In genomic region chr11:34936945-34937344, GRCh38 we compare ENCODE assay signal across 23 cellular contexts. TPM values are rescaled to one million over a fixed set of nuclear protein-coding genes. Genes with fewer than 3 reads are reported as not detected.
DNase-seq lines count a peak whose midpoint lies in the region; ATAC-seq, FAIRE-seq and TF ChIP-seq lines count a peak whose summit lies in the region.
"Had no signal": no experiment of that assay in that cellular context is flagged by ENCODE, and none has a peak within 500 bp of the region (broad histone marks: within the 10 kb centered on the region; RNA-seq: fewer than 3 reads in every experiment).

No MANE protein-coding gene starts in this region.

- no peak for TF ChIP-seq EP300 in K562 (IDR thresholded peaks at IDR 0.05; ENCODE audit: low read length)

- BruUV-seq in K562 (replicated peaks; lab: Mats Ljungman, UMichigan), result no TSS peak

- no peak for TF ChIP-seq RAD21 in K562 (CRISPR knock-in tag; conservative IDR thresholded peaks at IDR 0.05 in 1 of 2, IDR thresholded peaks at IDR 0.05 in 1 of 2)

- no peaks in the 10 kb centered on the region for H3K27me3 Mint-ChIP-seq in CD4-positive, CD25-positive, alpha-beta regulatory T cell
- H3K27me3 Mint-ChIP-seq in CD8-positive, alpha-beta T cell (ENCODE audit: low read depth), result no peaks in the 10 kb centered on the region
- H3K27me3 Mint-ChIP-seq in activated naive CD8-positive, alpha-beta T cell treated with anti-CD3 and anti-CD28 coated beads, Interleukin-2, amount 50 U/mL, for 24 hours, result no peaks in the 10 kb centered on the region
- H3K27me3 Mint-ChIP-seq: CD4-positive, alpha-beta memory T cell had no signal

- in situ Hi-C loops in K562 (cut with MboI), result loop anchor here (25.0 kb wide), 1 partner anchor 300 kb away; no protein-coding TSS in a partner anchor

- no peak overlapping the region for H3K4me2 ChIP-seq in K562 (ENCODE audit: insufficient read depth, low read length)
- H3K4me2 ChIP-seq: BLaER1, GM23338, SK-N-SH had no signal

- peak overlapping the region in 1 of 4 donors; percentile 2 for H3K4me3 Mint-ChIP-seq in CD4-positive, CD25-positive, alpha-beta regulatory T cell
- H3K4me3 Mint-ChIP-seq in CD8-positive, alpha-beta T cell, result no peak overlapping the region
- H3K4me3 Mint-ChIP-seq in activated naive CD8-positive, alpha-beta T cell treated with anti-CD3 and anti-CD28 coated beads, Interleukin-2, amount 50 U/mL, for 24 hours, result no peak overlapping the region
- H3K4me3 Mint-ChIP-seq: GM23338 had no signal

- intact Hi-C loops in CD8-positive, alpha-beta T cell (cut with DNase I, micrococcal nuclease), result no loop called here
- intact Hi-C loops in K562 (cut with micrococcal nuclease), result no loop called here
- intact Hi-C loops in head of caudate nucleus (cut with DNase I), result no loop called here

- no peak for TF ChIP-seq CTCF in CD8-positive, alpha-beta T cell (IDR thresholded peaks at IDR 0.05)
- TF ChIP-seq CTCF in NB4 (IDR thresholded peaks at IDR 0.05; ENCODE audit: low read depth, low read length) (no peak), K562 (IDR thresholded peaks at IDR 0.05 in 2 of 3, conservative IDR thresholded peaks at IDR 0.05 in 1 of 3; ENCODE audit: insufficient read depth in 2 of 3, low read depth in 1 of 3, low read length in 3 of 3) (no peak)

- TF ChIP-seq POLR2A in NB4 (IDR thresholded peaks at IDR 0.05; ENCODE audit: extremely low read depth, insufficient read length) (no peak), K562 (conservative IDR thresholded peaks at IDR 0.05) (no peak)

- H3K9me3 ChIP-seq in CD4-positive, CD25-positive, alpha-beta regulatory T cell (ENCODE audit: control insufficient read depth in 2 of 2, low read length in 2 of 2), result no peaks in the 10 kb centered on the region
- no peaks in the 10 kb centered on the region for H3K9me3 ChIP-seq in CD8-positive, alpha-beta T cell (ENCODE audit: low read length)
- H3K9me3 ChIP-seq in K562 (replicated peaks; ENCODE audit: control insufficient read depth, insufficient read depth, low read depth, low read length), result no peaks in the 10 kb centered on the region
- H3K9me3 ChIP-seq: HAP-1, SK-N-SH had no signal

- peaks cover 27% of the 10 kb centered on the region for H3K36me3 Mint-ChIP-seq in CD4-positive, CD25-positive, alpha-beta regulatory T cell
- H3K36me3 Mint-ChIP-seq in CD8-positive, alpha-beta T cell, result peaks cover 46% of the 10 kb centered on the region
- peaks cover 27% of the 10 kb centered on the region for H3K36me3 Mint-ChIP-seq in activated naive CD8-positive, alpha-beta T cell treated with anti-CD3 and anti-CD28 coated beads, Interleukin-2, amount 50 U/mL, for 24 hours (ENCODE audit: low read depth)

- no peak for ATAC-seq in CD4-positive, CD25-positive, alpha-beta regulatory T cell (ENCODE audit: low read depth in 2 of 2)
- no peak for ATAC-seq in CD8-positive, alpha-beta T cell
- ATAC-seq in K562 (peak; percentile 63), HG03432 (IDR thresholded peaks at IDR 0.05; ENCODE audit: unreplicated experiment) (no peak)
- no peak for ATAC-seq in activated naive CD8-positive, alpha-beta T cell treated with anti-CD3 and anti-CD28 coated beads, Interleukin-2, amount 50 U/mL, for 24 hours
- ATAC-seq: GM23338, Panc1 had no signal

- POLR2A ChIA-PET in CD8-positive, alpha-beta T cell (lab: Charles Lee), result no interaction called here
- POLR2A ChIA-PET in K562 (lab: Yijun Ruan, JAX), result interaction anchor here (1.5 kb wide), 1 partner anchor 12 kb away, joined by 3 read pairs; no protein-coding TSS in a partner anchor

- H3K9me1 ChIP-seq in K562 (ENCODE audit: control insufficient read depth, insufficient read depth, low read length), result no peaks in the 10 kb centered on the region

- H4K20me1 ChIP-seq in K562 (replicated peaks; ENCODE audit: control insufficient read depth, insufficient read depth, low read length), result no peaks in the 10 kb centered on the region
- H4K20me1 ChIP-seq: BLaER1 had no signal

- peak in 1 of 3 donors; percentile 26 for DNase-seq in CD4-positive, CD25-positive, alpha-beta regulatory T cell
- no peak for DNase-seq in CD8-positive, alpha-beta T cell
- DNase-seq in NB4 (ENCODE audit: low read depth) (peak; percentile 24), K562 (ENCODE audit: extremely low read depth in 1 of 4, low spot score in 3 of 4) (no peak), head of caudate nucleus (no peak)
- DNase-seq in activated naive CD8-positive, alpha-beta T cell treated with anti-CD3 and anti-CD28 coated beads, Interleukin-2, amount 50 U/mL, for 24 hours, result no peak
- DNase-seq: ACHN; CD4-positive, alpha-beta memory T cell; GDM1; Karpas-422; MG63; NCI-H1048; NCI-H1417 treated with DMSO at 0.1 percent for 48 hours; NCI-H187 treated with DMSO at 0.1 percent for 48 hours; NK-92 treated with Interleukin-12 subunit alpha and Interleukin-12 subunit beta, amount 100 ng/mL, for 24 hours; SIG-M5; SK-N-SH had no signal

- no peaks in the 10 kb centered on the region for H3K27me3 ChIP-seq in CD4-positive, CD25-positive, alpha-beta regulatory T cell (ENCODE audit: control insufficient read depth, insufficient read depth, low read length)
- H3K27me3 ChIP-seq in CD8-positive, alpha-beta T cell (ENCODE audit: insufficient read depth, low read length), result no peaks in the 10 kb centered on the region
- no peaks in the 10 kb centered on the region for H3K27me3 ChIP-seq in K562 (ENCODE audit: control insufficient read depth in 2 of 2, insufficient read depth in 2 of 2, low read length in 2 of 2)
- H3K27me3 ChIP-seq: BLaER1, MG63 had no signal

- H3K27ac ChIP-seq in CD4-positive, CD25-positive, alpha-beta regulatory T cell (ENCODE audit: insufficient read depth, low read length, poor library complexity, severe bottlenecking), result no peak overlapping the region
- H3K27ac ChIP-seq in CD8-positive, alpha-beta T cell (ENCODE audit: low read depth, low read length), result no peak overlapping the region
- peak overlapping the region; percentile 18; the same call in 1 of the 3 replicates for H3K27ac ChIP-seq in K562 (ENCODE audit: extremely low read depth, low read depth, low read length)
- H3K27ac ChIP-seq: BLaER1 had no signal

- peaks cover 17 to 26% (median 22%) of the 10 kb centered on the region in 4 donors for H3K4me1 Mint-ChIP-seq in CD4-positive, CD25-positive, alpha-beta regulatory T cell
- peaks cover 25% of the 10 kb centered on the region for H3K4me1 Mint-ChIP-seq in CD8-positive, alpha-beta T cell (ENCODE audit: low read depth)
- peaks cover 17% of the 10 kb centered on the region for H3K4me1 Mint-ChIP-seq in activated naive CD8-positive, alpha-beta T cell treated with anti-CD3 and anti-CD28 coated beads, Interleukin-2, amount 50 U/mL, for 24 hours

- H3K27ac Mint-ChIP-seq in CD4-positive, CD25-positive, alpha-beta regulatory T cell, result peak overlapping the region in 2 of 3 donors; percentile 4 to 13
- peak overlapping the region; percentile 20 for H3K27ac Mint-ChIP-seq in CD8-positive, alpha-beta T cell
- H3K27ac Mint-ChIP-seq in activated naive CD8-positive, alpha-beta T cell treated with anti-CD3 and anti-CD28 coated beads, Interleukin-2, amount 50 U/mL, for 24 hours, result no peak overlapping the region
- H3K27ac Mint-ChIP-seq: GM23338 had no signal

- no peaks in the 10 kb centered on the region for H3K4me1 ChIP-seq in CD4-positive, CD25-positive, alpha-beta regulatory T cell (ENCODE audit: control insufficient read depth, insufficient read depth, low read length, poor library complexity, severe bottlenecking)
- H3K4me1 ChIP-seq in CD8-positive, alpha-beta T cell (ENCODE audit: insufficient read depth, low read length), result peaks cover 4% of the 10 kb centered on the region
- peaks cover 2 to 3% of the 10 kb centered on the region in 2 experiments; a peak in 2 of 5 replicates for H3K4me1 ChIP-seq in K562 (replicated peaks in 1 of 2; ENCODE audit: control insufficient read depth in 2 of 2, insufficient read depth in 2 of 2, low read length in 2 of 2)
- H3K4me1 ChIP-seq: BLaER1 had no signal

- H3K9ac ChIP-seq in K562 (ENCODE audit: insufficient read depth in 1 of 2, low read depth in 2 of 2, low read length in 2 of 2), result no peak overlapping the region
- H3K9ac ChIP-seq: BLaER1, SK-N-SH had no signal

- peaks cover 0 to 1% (median 0%) of the 10 kb centered on the region in 7 donors for H3K9me3 Mint-ChIP-seq in CD4-positive, CD25-positive, alpha-beta regulatory T cell
- no peaks in the 10 kb centered on the region for H3K9me3 Mint-ChIP-seq in CD8-positive, alpha-beta T cell
- no peaks in the 10 kb centered on the region for H3K9me3 Mint-ChIP-seq in activated naive CD8-positive, alpha-beta T cell treated with anti-CD3 and anti-CD28 coated beads, Interleukin-2, amount 50 U/mL, for 24 hours
- H3K9me3 Mint-ChIP-seq: CD4-positive, alpha-beta memory T cell; GM23338 had no signal

- CTCF ChIA-PET in CD8-positive, alpha-beta T cell (lab: Charles Lee), result interaction anchor here (1.1 to 4.1 kb wide), 2 partner anchors 10 to 12 kb away, joined by 4 to 13 read pairs; no protein-coding TSS in a partner anchor
- CTCF ChIA-PET in K562 (lab: Yijun Ruan, JAX; ENCODE audit: low intra/inter-chr PET ratio), result no interaction called here

- H3K79me2 ChIP-seq in K562 (ENCODE audit: control insufficient read depth, insufficient read depth, low read length), result peaks cover 16% of the 10 kb centered on the region; the same call in 2 of the 3 replicates

- H3K36me3 ChIP-seq in CD4-positive, CD25-positive, alpha-beta regulatory T cell (ENCODE audit: control insufficient read depth, insufficient read depth, low read length), result peaks cover 11% of the 10 kb centered on the region
- peaks cover 6% of the 10 kb centered on the region for H3K36me3 ChIP-seq in CD8-positive, alpha-beta T cell (ENCODE audit: insufficient read depth, low read length)
- peaks cover 21% of the 10 kb centered on the region; the same call in 2 of the 3 replicates for H3K36me3 ChIP-seq in K562 (ENCODE audit: control insufficient read depth, insufficient read depth, low read length)

- 22% methylated on average over 5 of the region's 5 CpGs for WGBS in K562 (ENCODE audit: insufficient coverage, low coverage, missing lambda C conversion rate)

- H3K4me3 ChIP-seq in CD4-positive, CD25-positive, alpha-beta regulatory T cell (ENCODE audit: low read depth, low read length), result no peak overlapping the region
- no peak overlapping the region for H3K4me3 ChIP-seq in CD8-positive, alpha-beta T cell (ENCODE audit: low read depth, low read length)
- H3K4me3 ChIP-seq in NB4 (ENCODE audit: low read depth, low read length) (no peak overlapping the region), K562 (no peak overlapping the region)
- H3K4me3 ChIP-seq: BLaER1, GM23338, HAP-1, MG63 had no signal

- FAIRE-seq in K562 (lab: Jason Lieb, UNC), result no peak
- FAIRE-seq: GM18507 had no signal

- no peak overlapping the region for H2AFZ ChIP-seq in K562 (ENCODE audit: low read depth, low read length)
- H2AFZ ChIP-seq: GM23338 had no signal

RNA-seq across cellular contexts. Expression of gene PDHX, which starts 20.5 kb away (rescaled TPM):
- 22.0 TPM for total RNA-seq in CD4-positive, CD25-positive, alpha-beta regulatory T cell
- 10 to 100 TPM; 18.2 to 24.1 (median 19.6) TPM for polyA plus RNA-seq in CD4-positive, CD25-positive, alpha-beta regulatory T cell
- total RNA-seq in CD8-positive, alpha-beta T cell, result 10 to 100 TPM; 20.3 to 21.4 TPM
- total RNA-seq in K562 (2011; cell fraction: chromatin; rRNA removed; ENCODE audit: low replicate concordance), result 20.9 and 58.2 TPM in 2 replicates
- total RNA-seq in K562 (2011; cell fraction: nucleolus; rRNA removed), result 10.5 and 13.6 TPM in 2 replicates
- 13.7 and 14.1 TPM in 2 replicates for total RNA-seq in K562 (2011; cell fraction: nucleoplasm; rRNA removed)
- total RNA-seq in K562 (2014; rRNA removed) (23.7 and 28.4 TPM in 2 replicates), K562 (2014; rRNA removed; fragmentation: Illumina TruSeq; extraction: Trizol) (41.3 and 47.6 TPM in 2 replicates), K562 (2015; rRNA removed; fragmentation: Illumina TruSeq; extraction: Trizol) (38.5 and 38.9 TPM in 2 replicates), K562 (2021) (35.0 and 41.3 TPM in 2 replicates)
- polyA plus RNA-seq in K562 (2011; rRNA removed) (27.5 and 32.9 TPM in 2 replicates), K562 (2014; fragmentation: Illumina TruSeq; extraction: Trizol) (37.9 and 43.5 TPM in 2 replicates), K562 (2014; fragmentation: Nextera tagmentation; extraction: Ambion mirVana) (10 to 100 TPM; 20.8 to 31.2 TPM), K562 (2014; rRNA removed) (21.6 and 24.0 TPM in 2 replicates)
- 14.9 and 23.2 TPM in 2 replicates for polyA plus RNA-seq in K562 (2011; cell fraction: cytosol; rRNA removed)
- 16.6 and 20.2 TPM in 2 replicates for polyA plus RNA-seq in K562 (2011; cell fraction: nucleus; rRNA removed)
- 25.6 and 31.6 TPM in 2 replicates for polyA plus RNA-seq in K562 (2012)
- 54.1 and 64.9 TPM in 2 replicates for polyA minus RNA-seq in K562 (2011; rRNA and poly(A)+ RNA removed)
- polyA minus RNA-seq in K562 (2011; cell fraction: cytosol; rRNA and poly(A)+ RNA removed), result 20.7 and 24.3 TPM in 2 replicates
- 20.5 and 32.1 TPM in 2 replicates for polyA minus RNA-seq in K562 (2011; cell fraction: nucleus; rRNA and poly(A)+ RNA removed)

RNA-seq across cellular contexts. Expression of gene APIP, which starts 20.8 kb away (rescaled TPM):
- 13.6 TPM for total RNA-seq in CD4-positive, CD25-positive, alpha-beta regulatory T cell
- 10 to 100 TPM; 15.0 to 26.9 (median 22.1) TPM for polyA plus RNA-seq in CD4-positive, CD25-positive, alpha-beta regulatory T cell
- total RNA-seq in CD8-positive, alpha-beta T cell, result 1 to 10 TPM; 5.4 to 6.4 TPM
- 4.8 and 13.9 TPM in 2 replicates for total RNA-seq in K562 (2011; cell fraction: chromatin; rRNA removed; ENCODE audit: low replicate concordance)
- total RNA-seq in K562 (2011; cell fraction: nucleolus; rRNA removed), result 3.8 and 5.9 TPM in 2 replicates
- 8.6 and 9.2 TPM in 2 replicates for total RNA-seq in K562 (2011; cell fraction: nucleoplasm; rRNA removed)
- total RNA-seq in K562 (2014; rRNA removed) (49.8 and 63.7 TPM in 2 replicates), K562 (2014; rRNA removed; fragmentation: Illumina TruSeq; extraction: Trizol) (91.4 and 96.8 TPM in 2 replicates), K562 (2015; rRNA removed; fragmentation: Illumina TruSeq; extraction: Trizol) (79.7 and 92.2 TPM in 2 replicates), K562 (2021) (63.8 and 67.4 TPM in 2 replicates)
- polyA plus RNA-seq in K562 (2011; rRNA removed) (49.5 and 65.7 TPM in 2 replicates), K562 (2014; fragmentation: Illumina TruSeq; extraction: Trizol) (66.0 and 76.7 TPM in 2 replicates), K562 (2014; fragmentation: Nextera tagmentation; extraction: Ambion mirVana) (100 to 1,000 TPM; 100 to 110 TPM), K562 (2014; rRNA removed) (80.3 and 82.8 TPM in 2 replicates)
- 15.0 and 31.1 TPM in 2 replicates for polyA plus RNA-seq in K562 (2011; cell fraction: cytosol; rRNA removed)
- 15.0 and 26.2 TPM in 2 replicates for polyA plus RNA-seq in K562 (2011; cell fraction: nucleus; rRNA removed)
- 53.1 and 71.4 TPM in 2 replicates for polyA plus RNA-seq in K562 (2012)
- 32.2 and 38.1 TPM in 2 replicates for polyA minus RNA-seq in K562 (2011; rRNA and poly(A)+ RNA removed)
- polyA minus RNA-seq in K562 (2011; cell fraction: cytosol; rRNA and poly(A)+ RNA removed), result 21.0 and 22.5 TPM in 2 replicates
- polyA minus RNA-seq in K562 (2011; cell fraction: nucleus; rRNA and poly(A)+ RNA removed), result 4.8 and 8.4 TPM in 2 replicates
